In the genomic region with DNA sequence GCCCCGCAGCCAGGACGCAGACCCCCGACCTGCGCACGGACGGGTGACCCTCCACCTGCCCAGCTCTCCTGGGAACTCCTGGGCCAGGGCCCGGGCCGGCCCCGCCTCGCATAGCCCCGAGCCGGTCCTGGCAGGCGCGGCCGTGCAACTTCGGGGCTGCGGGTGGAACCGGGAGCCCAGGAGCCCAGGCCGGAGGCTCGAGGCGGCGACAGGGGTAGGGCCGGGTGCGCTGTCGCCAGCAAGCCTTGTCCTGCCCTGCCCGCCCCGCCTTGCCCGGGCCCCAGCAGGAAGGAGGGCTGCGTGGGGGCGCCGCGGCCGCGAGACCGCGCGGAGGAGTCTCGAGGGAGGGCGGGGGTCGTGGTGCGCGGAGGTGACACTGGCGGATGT, we compare ENCODE assay signal across 8 cellular contexts. TPM values are rescaled to one million over a fixed set of nuclear protein-coding genes. Genes with fewer than 3 reads are reported as not detected.
DNase-seq lines count a peak whose midpoint lies in the region; ATAC-seq and TF ChIP-seq lines count a peak whose summit lies in the region.

No MANE protein-coding gene starts in this region.

- ATAC-seq in GM21576 (IDR thresholded peaks at IDR 0.05; ENCODE audit: unreplicated experiment): peak; percentile 25
- peak in 1 of 4 donors; percentile 37 for ATAC-seq in heart left ventricle
- ATAC-seq in gastrocnemius medialis: peak; percentile 8 to 12

- peak overlapping the region; percentile 75 for H3K27ac ChIP-seq in 22Rv1
- no peak overlapping the region for H3K27ac ChIP-seq in SU-DHL-6 (ENCODE audit: low read depth, low read length)
- H3K27ac ChIP-seq in heart left ventricle: peak overlapping the region; percentile 55 to 92 (median 84)
- H3K27ac ChIP-seq in gastrocnemius medialis: peak overlapping the region; percentile 77 to 88 (median 84)

- no peaks in the 10 kb centered on the region for H3K9me2 ChIP-seq in SU-DHL-6 (replicated peaks; ENCODE audit: insufficient read depth, low read length)

- TF ChIP-seq CTCF in 22Rv1 (IDR thresholded peaks at IDR 0.05) (no peak), SU-DHL-6 (IDR thresholded peaks at IDR 0.05; ENCODE audit: insufficient read depth, low read length, poor library complexity, severe bottlenecking) (no peak), heart left ventricle (IDR thresholded peaks at IDR 0.05) (no peak), gastrocnemius medialis (IDR thresholded peaks at IDR 0.05 in 4 of 5, conservative IDR thresholded peaks at IDR 0.05 in 1 of 5) (no peak)

- H3K79me2 ChIP-seq in SU-DHL-6 (ENCODE audit: insufficient read depth, low read length): no peaks in the 10 kb centered on the region

- no peaks in the 10 kb centered on the region for H3K9me3 ChIP-seq in SU-DHL-6 (ENCODE audit: insufficient read depth, low read length)
- H3K9me3 ChIP-seq in heart left ventricle: peaks cover 0 to 3% (median 0%) of the 10 kb centered on the region in 12 donors
- no peaks in the 10 kb centered on the region for H3K9me3 ChIP-seq in gastrocnemius medialis

- H3K4me1 ChIP-seq in heart left ventricle (peaks cover 2 to 29% (median 18%) of the 10 kb centered on the region in 12 donors), gastrocnemius medialis (peaks cover 16 to 22% of the 10 kb centered on the region in 2 donors)

- H3K9ac ChIP-seq in SU-DHL-6 (ENCODE audit: low read length): peak overlapping the region; percentile 75

- whole genome bisulfite sequencing in heart left ventricle, 4 donors: 0 to 2% (median 1%) methylated on average over 6 to 43 of the region's 43 CpGs

- H3K27me3 ChIP-seq in SU-DHL-6 (ENCODE audit: low read length): no peaks in the 10 kb centered on the region
- no peaks in the 10 kb centered on the region for H3K27me3 ChIP-seq in heart left ventricle
- peaks cover 3 to 12% (median 8%) of the 10 kb centered on the region in 3 donors for H3K27me3 ChIP-seq in gastrocnemius medialis

- no peak for TF ChIP-seq POLR2A in heart left ventricle (IDR thresholded peaks at IDR 0.05)
- no peak for TF ChIP-seq POLR2A in gastrocnemius medialis (IDR thresholded peaks at IDR 0.05)

- H3K36me3 ChIP-seq in SU-DHL-6 (ENCODE audit: low read length) (no peaks in the 10 kb centered on the region), heart left ventricle (peaks cover 0 to 28% (median 2%) of the 10 kb centered on the region in 9 donors), gastrocnemius medialis (no peaks in the 10 kb centered on the region)

- intact Hi-C loops in heart left ventricle (cut with DNase I): loop anchor here in 1 of 10 donors (2.0 to 5.0 kb wide), 2 partner anchors 47 to 164 kb away; no protein-coding TSS in a partner anchor
- intact Hi-C loops in gastrocnemius medialis (cut with DNase I; ENCODE audit: low total_unique reads): no loop called here

- H3F3A ChIP-seq in SU-DHL-6 (ENCODE audit: insufficient read depth): peaks cover 8% of the 10 kb centered on the region; the same call in 1 of the 2 replicates

- in situ Hi-C loops in gastrocnemius medialis (cut with MboI; ENCODE audit: low sequenced_read_pairs in 4 of 4): no loop called here

- DNase-seq in heart left ventricle (no peak), gastrocnemius medialis (no peak), ureter (ENCODE audit: low spot score) (no peak), ecto neural progenitor cell (ENCODE audit: low spot score) (no peak), NCI-H1436 treated with DMSO at 0.1 percent for 48 hours (lab: John Stamatoyannopoulos, UW) (no peak)

- peak overlapping the region; percentile 92 for H2AFZ ChIP-seq in SU-DHL-6 (ENCODE audit: low read depth, low read length, severe bottlenecking)

- peak overlapping the region; percentile 75 for H3K4me3 ChIP-seq in SU-DHL-6 (ENCODE audit: insufficient read depth, low read length, poor library complexity, severe bottlenecking)
- H3K4me3 ChIP-seq in heart left ventricle: peak overlapping the region; percentile 49 to 99 (median 90)
- peak overlapping the region; percentile 71 to 90 (median 78) for H3K4me3 ChIP-seq in gastrocnemius medialis

- peak overlapping the region; percentile 61 for H3K4me2 ChIP-seq in SU-DHL-6 (ENCODE audit: low read depth, low read length, poor library complexity, severe bottlenecking)

- no peaks in the 10 kb centered on the region for H4K20me1 ChIP-seq in SU-DHL-6 (ENCODE audit: low read depth, low read length)

RNA-seq across cellular contexts. Expression of a gene that starts 0.4 kb away (rescaled TPM):
- total RNA-seq in heart left ventricle (10 to 100 TPM in 3 of 9 donors, 1 to 10 TPM in 6; 4.3 to 19.2 (median 7.4) TPM), gastrocnemius medialis (10 to 100 TPM in 2 of 4 donors, 1 to 10 TPM in 2; 7.7 to 15.8 (median 10.2) TPM), ureter (32.1 TPM)
- polyA plus RNA-seq in heart left ventricle: 1 to 10 TPM; 5.3 to 6.1 TPM

RNA-seq across cellular contexts. Expression of a gene that starts 11.2 kb away (rescaled TPM):
- total RNA-seq in heart left ventricle (1 to 10 TPM in 2 of 9 donors, under 1 TPM in 7; 0.44 to 1.3 (median 0.81) TPM), gastrocnemius medialis (under 1 TPM; 0.10 to 0.91 (median 0.33) TPM), ureter (0.73 TPM)
- polyA plus RNA-seq in heart left ventricle: under 1 TPM; 0.50 to 0.65 TPM
